Comparison of ENCODE assay signal across 8 cellular contexts in genomic region chr9:130173462-130173876, GRCh38. TPM values are rescaled to one million over a fixed set of nuclear protein-coding genes. Genes with fewer than 3 reads are reported as not detected.
DNase-seq lines count a peak whose midpoint lies in the region; ATAC-seq, FAIRE-seq and TF ChIP-seq lines count a peak whose summit lies in the region.

No MANE protein-coding gene starts in this region.

- no peaks in the 10 kb centered on the region for H3K9me3 ChIP-seq in keratinocyte (ENCODE audit: control insufficient read depth, low read depth, low read length)

- H3K9ac ChIP-seq in keratinocyte (ENCODE audit: control insufficient read depth, extremely low read depth, insufficient read depth, low read length), result peak overlapping the region; percentile 71

- H3K27ac ChIP-seq in angular gyrus (ENCODE audit: low read depth, low read length) (peak overlapping the region; percentile 34), keratinocyte (ENCODE audit: control insufficient read depth, insufficient read depth, low read length) (peak overlapping the region; percentile 22), temporal lobe (ENCODE audit: low read depth, low read length) (peak overlapping the region; percentile 80)

- H3K4me3 Mint-ChIP-seq in activated CD4-positive, alpha-beta T cell treated with anti-CD3 and anti-CD28 coated beads, Interleukin-2, amount 10 ng/mL, durations not matched to agents 24 days and 14 days, result peak overlapping the region; percentile 67

- no peaks in the 10 kb centered on the region for H3K9me3 Mint-ChIP-seq in activated CD4-positive, alpha-beta T cell treated with anti-CD3 and anti-CD28 coated beads, Interleukin-2, amount 10 ng/mL, durations not matched to agents 24 days and 14 days

- H3K4me1 Mint-ChIP-seq in activated CD4-positive, alpha-beta T cell treated with anti-CD3 and anti-CD28 coated beads, Interleukin-2, amount 10 ng/mL, durations not matched to agents 24 days and 14 days, result no peaks in the 10 kb centered on the region

- peak overlapping the region; percentile 75 for H3K4me2 ChIP-seq in keratinocyte (ENCODE audit: control insufficient read depth, extremely low read depth, insufficient read depth, low read depth, low read length)

- H3K79me2 ChIP-seq in keratinocyte (ENCODE audit: control insufficient read depth, insufficient read depth, low read length), result peaks cover 50% of the 10 kb centered on the region

- no peaks in the 10 kb centered on the region for H3K27me3 ChIP-seq in keratinocyte (ENCODE audit: control insufficient read depth, extremely low read depth, insufficient read depth, low read length)

- peaks cover 12% of the 10 kb centered on the region for H3K4me1 ChIP-seq in keratinocyte (ENCODE audit: control insufficient read depth, extremely low read depth, insufficient read depth, low read length)

- H3K27ac Mint-ChIP-seq in activated CD4-positive, alpha-beta T cell treated with anti-CD3 and anti-CD28 coated beads, Interleukin-2, amount 10 ng/mL, durations not matched to agents 24 days and 14 days, result no peak overlapping the region

- no peak for TF ChIP-seq CTCF in keratinocyte (optimal IDR thresholded peaks at IDR 0.05 in 1 of 3, IDR thresholded peaks at IDR 0.05 in 1 of 3, conservative IDR thresholded peaks at IDR 0.05 in 1 of 3; ENCODE audit: extremely low read depth in 1 of 3, insufficient read depth in 2 of 3, low read length in 3 of 3)

- peaks cover 42% of the 10 kb centered on the region for H3K27me3 Mint-ChIP-seq in activated CD4-positive, alpha-beta T cell treated with anti-CD3 and anti-CD28 coated beads, Interleukin-2, amount 10 ng/mL, durations not matched to agents 24 days and 14 days

- no peaks in the 10 kb centered on the region for H3K36me3 Mint-ChIP-seq in activated CD4-positive, alpha-beta T cell treated with anti-CD3 and anti-CD28 coated beads, Interleukin-2, amount 10 ng/mL, durations not matched to agents 24 days and 14 days (ENCODE audit: low read depth)

- no peaks in the 10 kb centered on the region for H3K9me1 ChIP-seq in keratinocyte (ENCODE audit: control insufficient read depth, extremely low read depth, insufficient read depth, low read length)

- ATAC-seq in HG02623 (IDR thresholded peaks at IDR 0.05; ENCODE audit: unreplicated experiment) (no peak), GM21529 (IDR thresholded peaks at IDR 0.05; ENCODE audit: unreplicated experiment) (no peak)

- no peak for DNase-seq in activated CD4-positive, alpha-beta T cell treated with anti-CD3 and anti-CD28 coated beads, Interleukin-2, amount 10 ng/mL, durations not matched to agents 24 days and 14 days
- no peak for DNase-seq in activated CD4-positive, alpha-beta T cell treated with anti-CD3 and anti-CD28 coated beads for 1 hour
- DNase-seq in keratinocyte (ENCODE audit: low read depth, low spot score) (no peak), NCI-H1417 treated with DMSO at 0.1 percent for 48 hours (lab: John Stamatoyannopoulos, UW) (no peak)

- no peak overlapping the region for H2AFZ ChIP-seq in keratinocyte (ENCODE audit: control insufficient read depth, low read length)

- no peak for FAIRE-seq in keratinocyte (lab: Jason Lieb, UNC)

- H3K4me3 ChIP-seq in keratinocyte (ENCODE audit: control insufficient read depth in 2 of 3, extremely low read depth in 1 of 3, insufficient read depth in 2 of 3, low read depth in 1 of 3, low read length in 3 of 3), result peak overlapping the region; percentile 58 to 85 (median 75)

- H4K20me1 ChIP-seq in keratinocyte (ENCODE audit: control insufficient read depth, extremely low read depth, insufficient read depth, low read length), result peaks cover 12% of the 10 kb centered on the region

- intact Hi-C loops in activated CD4-positive, alpha-beta T cell treated with anti-CD3 and anti-CD28 coated beads, Interleukin-2, amount 10 ng/mL, durations not matched to agents 24 days and 14 days (cut with micrococcal nuclease), result no loop called here

- peaks cover 10 to 11% of the 10 kb centered on the region in 2 experiments for H3K36me3 ChIP-seq in keratinocyte (ENCODE audit: control insufficient read depth in 2 of 2, extremely low read depth in 1 of 2, insufficient read depth in 2 of 2, low read length in 2 of 2)

- dilution Hi-C loops in keratinocyte (cut with MboI; ENCODE audit: extremely low pct_ligation_motif_present, low sequenced_read_pairs), result no loop called here

RNA-seq across cellular contexts. Expression of gene NCS1, which starts 1.3 kb away (rescaled TPM):
- 5.3 and 5.4 TPM in 2 replicates for total RNA-seq in activated CD4-positive, alpha-beta T cell treated with anti-CD3 and anti-CD28 coated beads, Interleukin-2, amount 10 ng/mL, durations not matched to agents 24 days and 14 days
- 49.1 to 67.4 TPM (median 61.6 TPM) in 3 replicates for polyA plus RNA-seq in keratinocyte
- polyA plus RNA-seq in keratinocyte (2011; ENCODE audit: low read depth), result 7.2 TPM
- 52.4 and 71.2 TPM in 2 replicates for polyA plus RNA-seq in keratinocyte (2011; cell fraction: cytosol; rRNA removed)
- polyA plus RNA-seq in keratinocyte (2011; cell fraction: nucleus; rRNA removed), result 35.4 and 37.0 TPM in 2 replicates
- polyA plus RNA-seq in keratinocyte (2012; ENCODE audit: low replicate concordance), result 26.6 and 49.7 TPM in 2 replicates
- 45.3 to 74.1 TPM (median 69.9 TPM) in 3 replicates for polyA minus RNA-seq in keratinocyte
- polyA minus RNA-seq in keratinocyte (2011; cell fraction: cytosol; rRNA and poly(A)+ RNA removed), result 94.6 TPM
- polyA minus RNA-seq in keratinocyte (2011; cell fraction: nucleus; rRNA and poly(A)+ RNA removed), result 22.4 and 28.3 TPM in 2 replicates
- total RNA-seq in temporal lobe, result 138 TPM

Comparison
In these comparisons a context has a peak if more than half of its experiments do, and no peak if none do; other contexts are left out.
1. H3K27ac ChIP-seq: peak in every context shown above with its lines; median percentile 80 in temporal lobe; 34 in angular gyrus; 22 in keratinocyte.
2. RNA of gene NCS1, which starts 1.3 kb away (total RNA-seq): 138 TPM in temporal lobe (single experiment); 5.3 to 5.4 TPM in activated CD4-positive, alpha-beta T cell treated with anti-CD3 and anti-CD28 coated beads, Interleukin-2, amount 10 ng/mL, durations not matched to agents 24 days and 14 days; every median in the first group is over 10 times any median in the second.